ENCODE assay signal across 1 cellular context in genomic region chr4:18858229-18858922, GRCh38.
TF ChIP-seq lines count a peak whose summit lies in the region.

No MANE protein-coding gene starts in this region.

TF ChIP-seq in GM23338, 12 proteins besides CTCF, POLR2A, EP300 and RAD21 (continued from another document):
- TF ChIP-seq ZNF462 (CRISPR knock-in tag; IDR thresholded peaks at IDR 0.05) (no peak), EZH2phosphoT487 (IDR thresholded peaks at IDR 0.05; ENCODE audit: unreplicated experiment) (no peak), CREB1 (CRISPR knock-in tag; IDR thresholded peaks at IDR 0.05; ENCODE audit: low read depth) (no peak), EZH2 (IDR thresholded peaks at IDR 0.05; ENCODE audit: low read depth, unreplicated experiment) (no peak), JUNB (IDR thresholded peaks at IDR 0.05; ENCODE audit: unreplicated experiment) (no peak), POLR2AphosphoS5 (IDR thresholded peaks at IDR 0.05; ENCODE audit: low read depth) (no peak)
